ENCODE assay signal across 10 cellular contexts in genomic region chr18:31267823-31268481, GRCh38. TPM values are rescaled to one million over a fixed set of nuclear protein-coding genes. Genes with fewer than 3 reads are reported as not detected.
DNase-seq lines count a peak whose midpoint lies in the region; ATAC-seq and TF ChIP-seq lines count a peak whose summit lies in the region.
"Had no signal": no experiment of that assay in that cellular context is flagged by ENCODE, and none has a peak within 500 bp of the region (broad histone marks: within the 10 kb centered on the region; RNA-seq: fewer than 3 reads in every experiment).

No MANE protein-coding gene starts in this region.

- no peaks in the 10 kb centered on the region for H3K9me3 Mint-ChIP-seq in mesothelial cell of epicardium
- H3K9me3 Mint-ChIP-seq in activated CD8-positive, alpha-beta T cell treated with anti-CD3 and anti-CD28 coated beads for 36 hours, result no peaks in the 10 kb centered on the region
- H3K9me3 Mint-ChIP-seq: activated CD4-positive, alpha-beta T cell treated with anti-CD3 and anti-CD28 coated beads, Interleukin-2, amount 10 ng/mL, durations not matched to agents 24 days and 14 days had no signal

- intact Hi-C loops in activated CD8-positive, alpha-beta T cell treated with anti-CD3 and anti-CD28 coated beads for 36 hours (cut with micrococcal nuclease), result no loop called here

- H3K27me3 Mint-ChIP-seq in mesothelial cell of epicardium (ENCODE audit: low read depth), result no peaks in the 10 kb centered on the region
- no peaks in the 10 kb centered on the region for H3K27me3 Mint-ChIP-seq in activated CD8-positive, alpha-beta T cell treated with anti-CD3 and anti-CD28 coated beads for 36 hours
- H3K27me3 Mint-ChIP-seq: activated CD4-positive, alpha-beta T cell treated with anti-CD3 and anti-CD28 coated beads, Interleukin-2, amount 10 ng/mL, durations not matched to agents 24 days and 14 days had no signal

- POLR2A ChIA-PET in activated CD8-positive, alpha-beta T cell treated with anti-CD3 and anti-CD28 coated beads for 36 hours (lab: Charles Lee), result no interaction called here

- TF ChIP-seq CTCF in mesothelial cell of epicardium (IDR thresholded peaks at IDR 0.05; ENCODE audit: unreplicated experiment), result no peak
- no peak for TF ChIP-seq CTCF in activated CD8-positive, alpha-beta T cell treated with anti-CD3 and anti-CD28 coated beads for 36 hours (IDR thresholded peaks at IDR 0.05)

- CTCF ChIA-PET in activated CD8-positive, alpha-beta T cell treated with anti-CD3 and anti-CD28 coated beads for 36 hours (lab: Charles Lee), result no interaction called here

- no peak overlapping the region for H3K4me3 Mint-ChIP-seq in mesothelial cell of epicardium
- H3K4me3 Mint-ChIP-seq in activated CD8-positive, alpha-beta T cell treated with anti-CD3 and anti-CD28 coated beads for 36 hours, result no peak overlapping the region
- H3K4me3 Mint-ChIP-seq: activated CD4-positive, alpha-beta T cell treated with anti-CD3 and anti-CD28 coated beads, Interleukin-2, amount 10 ng/mL, durations not matched to agents 24 days and 14 days had no signal

- H3K27ac Mint-ChIP-seq in mesothelial cell of epicardium, result peak overlapping the region; percentile 27
- H3K27ac Mint-ChIP-seq in activated CD8-positive, alpha-beta T cell treated with anti-CD3 and anti-CD28 coated beads for 36 hours, result no peak overlapping the region
- H3K27ac Mint-ChIP-seq: activated CD4-positive, alpha-beta T cell treated with anti-CD3 and anti-CD28 coated beads, Interleukin-2, amount 10 ng/mL, durations not matched to agents 24 days and 14 days had no signal

- DNase-seq in mesothelial cell of epicardium (ENCODE audit: low spot score in 2 of 2, unreplicated experiment in 2 of 2), result no peak
- DNase-seq in NCI-H345 treated with DMSO at 0.1 percent for 48 hours (lab: John Stamatoyannopoulos, UW; ENCODE audit: unreplicated experiment), result no peak
- no peak for DNase-seq in retina
- no peak for DNase-seq in activated CD8-positive, alpha-beta T cell treated with anti-CD3 and anti-CD28 coated beads for 36 hours
- DNase-seq: activated CD4-positive, alpha-beta T cell treated with anti-CD3 and anti-CD28 coated beads, Interleukin-2, amount 10 ng/mL, durations not matched to agents 24 days and 14 days; activated naive CD4-positive, alpha-beta T cell treated with Interleukin-2 at 50 U/mL for 16 hours; KBM-7 had no signal

- H3K36me3 Mint-ChIP-seq in mesothelial cell of epicardium, result no peaks in the 10 kb centered on the region
- no peaks in the 10 kb centered on the region for H3K36me3 Mint-ChIP-seq in activated CD8-positive, alpha-beta T cell treated with anti-CD3 and anti-CD28 coated beads for 36 hours (ENCODE audit: low read depth)

- H3K4me1 Mint-ChIP-seq in mesothelial cell of epicardium, result peaks cover 26% of the 10 kb centered on the region
- H3K4me1 Mint-ChIP-seq in activated CD8-positive, alpha-beta T cell treated with anti-CD3 and anti-CD28 coated beads for 36 hours (ENCODE audit: low read depth), result no peaks in the 10 kb centered on the region
- H3K4me1 Mint-ChIP-seq: activated CD4-positive, alpha-beta T cell treated with anti-CD3 and anti-CD28 coated beads, Interleukin-2, amount 10 ng/mL, durations not matched to agents 24 days and 14 days had no signal

- ATAC-seq in GM18870 (IDR thresholded peaks at IDR 0.05; ENCODE audit: unreplicated experiment) (peak; percentile 86), GM21619 (IDR thresholded peaks at IDR 0.05; ENCODE audit: unreplicated experiment) (peak; percentile 75), HG03175 (IDR thresholded peaks at IDR 0.05; ENCODE audit: unreplicated experiment) (peak; percentile 48)
- ATAC-seq in activated CD8-positive, alpha-beta T cell treated with anti-CD3 and anti-CD28 coated beads for 36 hours, result no peak

RNA-seq across cellular contexts. Expression of gene DSG1, which starts 50.0 kb away (rescaled TPM):
- total RNA-seq in mesothelial cell of epicardium, result 0.07 to 0.18 TPM (median 0.09 TPM) in 3 replicates
- total RNA-seq in activated CD8-positive, alpha-beta T cell treated with anti-CD3 and anti-CD28 coated beads for 36 hours, result not detected
- total RNA-seq: activated CD4-positive, alpha-beta T cell treated with anti-CD3 and anti-CD28 coated beads, Interleukin-2, amount 10 ng/mL, durations not matched to agents 24 days and 14 days had no signal
